Comparison of ENCODE assay signal across 34 cellular contexts in genomic region chr1:176271572-176271971, GRCh38.
"Had no signal": no experiment of that assay in that cellular context is flagged by ENCODE, and none has a peak within 500 bp of the region (broad histone marks: within the 10 kb centered on the region; RNA-seq: fewer than 3 reads in every experiment).

No MANE protein-coding gene starts in this region.

- H3K27ac Mint-ChIP-seq: activated naive CD4-positive, alpha-beta T cell treated with anti-CD3 and anti-CD28 coated beads, Interleukin-2, amount 10 ng/mL, durations not matched to agents 7 days and 5 days; activated naive CD4-positive, alpha-beta T cell treated with anti-CD3 and anti-CD28 coated beads, Interleukin-2, amount 50 U/mL, for 24 hours; activated naive CD8-positive, alpha-beta T cell; activated naive CD8-positive, alpha-beta T cell treated with anti-CD3 and anti-CD28 coated beads for 36 hours; activated naive CD8-positive, alpha-beta T cell treated with anti-CD3 and anti-CD28 coated beads, Interleukin-2, amount 10 ng/mL, durations not matched to agents 7 days and 5 days; activated naive CD8-positive, alpha-beta T cell treated with anti-CD3 and anti-CD28 coated beads, Interleukin-2, amount 50 U/mL, for 24 hours; activated T-cell treated with anti-CD3 and anti-CD28 coated beads, Interleukin-2, amount 50 U/mL, for 24 hours; activated T-helper 1 cell treated with anti-CD3 and anti-CD28 coated beads, Interleukin-12 subunit alpha, Interleukin-12 subunit beta, Interleukin-2, Interleukin-4 antibody, amounts not matched to agents 30 ng/mL and 10 ng/mL and 1 ng/mL, durations not matched to agents 14 hours and 24 hours and 36 hours; activated T-helper 2 cell treated with anti-CD3 and anti-CD28 coated beads, Interferon-gamma antibody, Interleukin-2, Interleukin-4, amounts not matched to agents 10 μg/mL and 5 μg/mL and 100 μg/mL, durations not matched to agents 14 hours and 24 hours and 36 hours; brain had no signal

- H3K9me3 Mint-ChIP-seq: activated naive CD4-positive, alpha-beta T cell treated with anti-CD3 and anti-CD28 coated beads, Interleukin-2, amount 10 ng/mL, durations not matched to agents 7 days and 5 days; activated naive CD8-positive, alpha-beta T cell treated with anti-CD3 and anti-CD28 coated beads for 36 hours; activated naive CD8-positive, alpha-beta T cell treated with anti-CD3 and anti-CD28 coated beads, Interleukin-2, amount 10 ng/mL, durations not matched to agents 7 days and 5 days; activated naive CD8-positive, alpha-beta T cell treated with anti-CD3 and anti-CD28 coated beads, Interleukin-2, amount 50 U/mL, for 24 hours; activated T-cell treated with anti-CD3 and anti-CD28 coated beads, Interleukin-2, amount 50 U/mL, for 24 hours; activated T-cell treated with anti-CD3 and anti-CD28 coated beads, Interleukin-2, amount 50 U/mL, for 4 hours; activated T-helper 1 cell treated with anti-CD3 and anti-CD28 coated beads, Interleukin-12 subunit alpha, Interleukin-12 subunit beta, Interleukin-2, Interleukin-4 antibody, amounts not matched to agents 30 ng/mL and 10 ng/mL and 1 ng/mL, durations not matched to agents 14 hours and 24 hours and 36 hours; activated T-helper 2 cell treated with anti-CD3 and anti-CD28 coated beads, Interferon-gamma antibody, Interleukin-2, Interleukin-4, amounts not matched to agents 10 μg/mL and 5 μg/mL and 100 μg/mL, durations not matched to agents 14 hours and 24 hours and 36 hours; brain; central memory CD8-positive, alpha-beta T cell had no signal

- H3K27me3 ChIP-seq: adrenal gland, ascending aorta, body of pancreas, brain microvascular endothelial cell, breast epithelium, cardiac muscle cell had no signal

- H3K27ac ChIP-seq: adrenal gland, ascending aorta, body of pancreas, brain microvascular endothelial cell, breast epithelium, cardiac muscle cell had no signal

- H3K36me3 Mint-ChIP-seq: activated naive CD4-positive, alpha-beta T cell treated with anti-CD3 and anti-CD28 coated beads, Interleukin-2, amount 10 ng/mL, durations not matched to agents 7 days and 5 days; activated naive CD4-positive, alpha-beta T cell treated with anti-CD3 and anti-CD28 coated beads, Interleukin-2, amount 50 U/mL, for 24 hours; activated naive CD8-positive, alpha-beta T cell; activated naive CD8-positive, alpha-beta T cell treated with anti-CD3 and anti-CD28 coated beads for 36 hours; activated naive CD8-positive, alpha-beta T cell treated with anti-CD3 and anti-CD28 coated beads, Interleukin-2, amount 10 ng/mL, durations not matched to agents 7 days and 5 days; brain had no signal

- H3K4me1 ChIP-seq: adrenal gland, ascending aorta, body of pancreas, breast epithelium had no signal

- H3K4me3 ChIP-seq: adrenal gland, ascending aorta, body of pancreas, breast epithelium, cardiac muscle cell had no signal

- ATAC-seq: activated naive CD8-positive, alpha-beta T cell treated with anti-CD3 and anti-CD28 coated beads, Interleukin-2, amount 50 U/mL, for 24 hours; activated T-cell treated with anti-CD3 and anti-CD28 coated beads, Interleukin-2, amount 50 U/mL, for 4 hours; body of pancreas had no signal

- H3K4me3 Mint-ChIP-seq: activated naive CD4-positive, alpha-beta T cell treated with anti-CD3 and anti-CD28 coated beads, Interleukin-2, amount 10 ng/mL, durations not matched to agents 7 days and 5 days; activated naive CD4-positive, alpha-beta T cell treated with anti-CD3 and anti-CD28 coated beads, Interleukin-2, amount 50 U/mL, for 24 hours; activated naive CD8-positive, alpha-beta T cell; activated naive CD8-positive, alpha-beta T cell treated with anti-CD3 and anti-CD28 coated beads for 36 hours; activated naive CD8-positive, alpha-beta T cell treated with anti-CD3 and anti-CD28 coated beads, Interleukin-2, amount 10 ng/mL, durations not matched to agents 7 days and 5 days; activated naive CD8-positive, alpha-beta T cell treated with anti-CD3 and anti-CD28 coated beads, Interleukin-2, amount 50 U/mL, for 24 hours; activated T-cell treated with anti-CD3 and anti-CD28 coated beads, Interleukin-2, amount 50 U/mL, for 24 hours; activated T-cell treated with anti-CD3 and anti-CD28 coated beads, Interleukin-2, amount 50 U/mL, for 4 hours; activated T-helper 1 cell treated with anti-CD3 and anti-CD28 coated beads, Interleukin-12 subunit alpha, Interleukin-12 subunit beta, Interleukin-2, Interleukin-4 antibody, amounts not matched to agents 30 ng/mL and 10 ng/mL and 1 ng/mL, durations not matched to agents 14 hours and 24 hours and 36 hours; brain; central memory CD8-positive, alpha-beta T cell had no signal

- DNase-seq: activated effector memory CD4-positive, alpha-beta T cell treated with anti-CD3 and anti-CD28 coated beads, Interleukin-2, amount 50 U/mL, for 16 hours; activated effector memory CD4-positive, alpha-beta T cell treated with Interleukin-2 at 50 U/mL for 16 hours; activated gamma-delta T cell; activated gamma-delta T cell treated with Interleukin-2 at 50 U/mL for 16 hours; activated naive CD4-positive, alpha-beta T cell; activated naive CD4-positive, alpha-beta T cell treated with anti-CD3 and anti-CD28 coated beads, Interleukin-2, amount 10 ng/mL, durations not matched to agents 7 days and 5 days; activated naive CD4-positive, alpha-beta T cell treated with anti-CD3 and anti-CD28 coated beads, Interleukin-2, amount 50 U/mL, for 16 hours; activated naive CD4-positive, alpha-beta T cell treated with Interleukin-2 at 50 U/mL for 16 hours; activated naive CD8-positive, alpha-beta T cell treated with anti-CD3 and anti-CD28 coated beads for 36 hours; activated naive CD8-positive, alpha-beta T cell treated with anti-CD3 and anti-CD28 coated beads, Interleukin-2, amount 10 ng/mL, durations not matched to agents 7 days and 5 days; activated naive CD8-positive, alpha-beta T cell treated with anti-CD3 and anti-CD28 coated beads, Interleukin-2, amount 50 U/mL, for 24 hours; activated T-cell treated with anti-CD3 and anti-CD28 coated beads, Interleukin-2, amount 50 U/mL, for 1 hour; activated T-cell treated with anti-CD3 and anti-CD28 coated beads, Interleukin-2, amount 50 U/mL, for 24 hours; activated T-cell treated with anti-CD3 and anti-CD28 coated beads, Interleukin-2, amount 50 U/mL, for 4 hours; activated T-cell treated with anti-CD3 and anti-CD28 coated beads, Interleukin-2, amount 50 U/mL, for 48 hours; adrenal gland; amniotic stem cell; amygdala; anterior cingulate cortex; aorta; body of pancreas; brain microvascular endothelial cell; caudate nucleus; central memory CD4-positive, alpha-beta T cell; cerebellar nuclear complex had no signal

- H3K4me1 Mint-ChIP-seq: activated naive CD4-positive, alpha-beta T cell treated with anti-CD3 and anti-CD28 coated beads, Interleukin-2, amount 10 ng/mL, durations not matched to agents 7 days and 5 days; activated naive CD4-positive, alpha-beta T cell treated with anti-CD3 and anti-CD28 coated beads, Interleukin-2, amount 50 U/mL, for 24 hours; activated naive CD8-positive, alpha-beta T cell treated with anti-CD3 and anti-CD28 coated beads, Interleukin-2, amount 10 ng/mL, durations not matched to agents 7 days and 5 days; activated naive CD8-positive, alpha-beta T cell treated with anti-CD3 and anti-CD28 coated beads, Interleukin-2, amount 50 U/mL, for 24 hours; brain; central memory CD8-positive, alpha-beta T cell had no signal

- H3K27me3 Mint-ChIP-seq: activated naive CD4-positive, alpha-beta T cell treated with anti-CD3 and anti-CD28 coated beads, Interleukin-2, amount 10 ng/mL, durations not matched to agents 7 days and 5 days; activated naive CD4-positive, alpha-beta T cell treated with anti-CD3 and anti-CD28 coated beads, Interleukin-2, amount 50 U/mL, for 24 hours; activated naive CD8-positive, alpha-beta T cell; activated naive CD8-positive, alpha-beta T cell treated with anti-CD3 and anti-CD28 coated beads for 36 hours; activated naive CD8-positive, alpha-beta T cell treated with anti-CD3 and anti-CD28 coated beads, Interleukin-2, amount 50 U/mL, for 24 hours; activated T-cell treated with anti-CD3 and anti-CD28 coated beads, Interleukin-2, amount 50 U/mL, for 24 hours; brain had no signal

- H3K36me3 ChIP-seq: adrenal gland, ascending aorta, brain microvascular endothelial cell, breast epithelium, cardiac muscle cell had no signal

- H3K9me3 ChIP-seq: adrenal gland, ascending aorta, body of pancreas had no signal
